8 cellular contexts compared by ENCODE assay signal in genomic region chr5:119070828-119071572, GRCh38. TPM values are rescaled to one million over a fixed set of nuclear protein-coding genes. Genes with fewer than 3 reads are reported as not detected.
DNase-seq lines count a peak whose midpoint lies in the region; ATAC-seq and TF ChIP-seq lines count a peak whose summit lies in the region.

Gene DMXL1, plus strand, starts transcription at chr5:119071087. Its CDS starts 483 bp downstream, at chr5:119071570.

- TF ChIP-seq CTCF in GM13977 (IDR thresholded peaks at IDR 0.05; ENCODE audit: extremely low read depth, insufficient read depth, missing control alignments) = no peak
- no peak for TF ChIP-seq CTCF in upper lobe of right lung (IDR thresholded peaks at IDR 0.05)

- peak within 1 kb of the TSS; percentile 99 for H3K4me3 Mint-ChIP-seq in T-helper 1 cell treated with Interleukin-12 subunit alpha and Interleukin-12 subunit beta and Interleukin-4 antibody, amounts not matched to agents 30 μg/mL and 1 μg/mL, for 36 hours

- DNase-seq in GM13977 (ENCODE audit: low spot score) (peak; percentile 79), NCI-H1694 (lab: John Stamatoyannopoulos, UW) (peak; percentile 96), amniotic stem cell (lab: John Stamatoyannopoulos, UW) (peak; percentile 99), left cardiac atrium (peak; percentile 99), posterior vena cava (ENCODE audit: low spot score) (peak; percentile 100), upper lobe of right lung (peak; percentile 100)

- H3K27ac Mint-ChIP-seq in T-helper 1 cell treated with Interleukin-12 subunit alpha and Interleukin-12 subunit beta and Interleukin-4 antibody, amounts not matched to agents 30 μg/mL and 1 μg/mL, for 36 hours = peak within 1 kb of the TSS; percentile 100

- no peaks in the 10 kb centered on the region for H3K36me3 ChIP-seq in upper lobe of right lung

- H3K9me3 ChIP-seq in upper lobe of right lung = no peaks in the 10 kb centered on the region

- H3K4me3 ChIP-seq in upper lobe of right lung = peak within 1 kb of the TSS; percentile 94

- ATAC-seq in HG02884 (IDR thresholded peaks at IDR 0.05; ENCODE audit: unreplicated experiment) (peak; percentile 77), left cardiac atrium (peak; percentile 97 to 98), upper lobe of right lung (peak; percentile 95)

- H3K27me3 Mint-ChIP-seq in T-helper 1 cell treated with Interleukin-12 subunit alpha and Interleukin-12 subunit beta and Interleukin-4 antibody, amounts not matched to agents 30 μg/mL and 1 μg/mL, for 36 hours (ENCODE audit: low read depth) = no peaks in the 10 kb centered on the region

- H3K27ac ChIP-seq in upper lobe of right lung = peak within 1 kb of the TSS; percentile 97

- peaks cover 28% of the 10 kb centered on the region for H3K4me1 Mint-ChIP-seq in T-helper 1 cell treated with Interleukin-12 subunit alpha and Interleukin-12 subunit beta and Interleukin-4 antibody, amounts not matched to agents 30 μg/mL and 1 μg/mL, for 36 hours (ENCODE audit: low read depth)

- no peaks in the 10 kb centered on the region for H3K9me3 Mint-ChIP-seq in T-helper 1 cell treated with Interleukin-12 subunit alpha and Interleukin-12 subunit beta and Interleukin-4 antibody, amounts not matched to agents 30 μg/mL and 1 μg/mL, for 36 hours

- H3K27me3 ChIP-seq in upper lobe of right lung = no peaks in the 10 kb centered on the region

- in situ Hi-C loops in GM13977 (cut with MboI; ENCODE audit: low pct_unique_long_range_greater_than_20kb, low sequenced_read_pairs, unreplicated experiment) = no loop called here

- intact Hi-C loops in left cardiac atrium (cut with DNase I) (no loop called here), posterior vena cava (cut with DNase I) (no loop called here), upper lobe of right lung (cut with DNase I) (no loop called here)

- peaks cover 6% of the 10 kb centered on the region for H3K36me3 Mint-ChIP-seq in T-helper 1 cell treated with Interleukin-12 subunit alpha and Interleukin-12 subunit beta and Interleukin-4 antibody, amounts not matched to agents 30 μg/mL and 1 μg/mL, for 36 hours (ENCODE audit: low read depth)

- peaks cover 36% of the 10 kb centered on the region for H3K4me1 ChIP-seq in upper lobe of right lung

RNA-seq across cellular contexts. Expression of gene DMXL1, which starts in this region (rescaled TPM):
- total RNA-seq in left cardiac atrium (10 to 100 TPM; 28.9 to 29.2 TPM), posterior vena cava (10 to 100 TPM; 55.6 to 56.0 TPM), upper lobe of right lung (51.4 TPM)

Comparison
In these comparisons a context has a peak if more than half of its experiments do, and no peak if none do; other contexts are left out.
1. Peak in every context shown above with its lines: DNase-seq, ATAC-seq, H3K4me3 ChIP-seq and H3K27ac ChIP-seq.